10 cellular contexts compared by ENCODE assay signal in genomic region chr9:134217431-134218210, GRCh38. TPM values are rescaled to one million over a fixed set of nuclear protein-coding genes. Genes with fewer than 3 reads are reported as not detected.
DNase-seq lines count a peak whose midpoint lies in the region; ATAC-seq and TF ChIP-seq lines count a peak whose summit lies in the region.
"Had no signal": no experiment of that assay in that cellular context is flagged by ENCODE, and none has a peak within 500 bp of the region (broad histone marks: within the 10 kb centered on the region; RNA-seq: fewer than 3 reads in every experiment).

No MANE protein-coding gene starts in this region.

- no peak overlapping the region for H3K4me3 ChIP-seq in H7 (ENCODE audit: insufficient read depth, low read depth, low read length)
- H3K4me3 ChIP-seq in iPS DF 6.9 (ENCODE audit: low read length): no peak overlapping the region
- H3K4me3 ChIP-seq in coronary artery: no peak overlapping the region
- H3K4me3 ChIP-seq: SJSA1 had no signal

- intact Hi-C loops in CD14-positive monocyte (cut with micrococcal nuclease): no loop called here

- peaks cover 8% of the 10 kb centered on the region for H3K4me1 Mint-ChIP-seq in CD14-positive monocyte
- no peaks in the 10 kb centered on the region for H3K4me1 Mint-ChIP-seq in activated T-helper 17 cell treated with anti-CD3 and anti-CD28 coated beads, Interleukin-2, amount 50 U/mL, for 72 hours

- no peak overlapping the region for H3K27ac ChIP-seq in iPS DF 6.9 (ENCODE audit: low read length)
- H3K27ac ChIP-seq in coronary artery: no peak overlapping the region
- H3K27ac ChIP-seq: SJSA1 had no signal

- DNase-seq in CD1c-positive myeloid dendritic cell (ENCODE audit: extremely low spot score) (peak; percentile 11), H7 (peak; percentile 64), RPMI8226 (peak; percentile 66), iPS DF 6.9 (ENCODE audit: low read depth, low spot score) (peak; percentile 20), coronary artery (ENCODE audit: low spot score) (no peak), CD14-positive monocyte (ENCODE audit: low spot score) (no peak), T1000 (lab: John Stamatoyannopoulos, UW) (no peak)

- H3K4me3 Mint-ChIP-seq in CD14-positive monocyte: no peak overlapping the region
- no peak overlapping the region for H3K4me3 Mint-ChIP-seq in activated T-helper 17 cell treated with anti-CD3 and anti-CD28 coated beads, Interleukin-2, amount 50 U/mL, for 72 hours
- H3K4me3 Mint-ChIP-seq: type B pancreatic cell had no signal

- no peaks in the 10 kb centered on the region for H3K9me3 ChIP-seq in iPS DF 6.9 (ENCODE audit: control insufficient read depth, insufficient read depth, low read length)
- H3K9me3 ChIP-seq: SJSA1 had no signal

- no peak for ATAC-seq in activated T-helper 17 cell treated with anti-CD3 and anti-CD28 coated beads, Interleukin-2, amount 50 U/mL, for 72 hours (replicated peaks)

- TF ChIP-seq CTCF in coronary artery (IDR thresholded peaks at IDR 0.05): no peak
- TF ChIP-seq CTCF in CD14-positive monocyte (IDR thresholded peaks at IDR 0.05): no peak

- H3K4me1 ChIP-seq in iPS DF 6.9 (ENCODE audit: control insufficient read depth, insufficient read depth, low read length): no peaks in the 10 kb centered on the region; the same call in 1 of the 2 replicates

- WGBS in iPS DF 6.9 (ENCODE audit: insufficient coverage, insufficient read length): no CpG with 5 or more reads among the region's 10 CpGs

- peaks cover 2 to 5% (median 4%) of the 10 kb centered on the region in 3 donors for H3K27me3 Mint-ChIP-seq in CD14-positive monocyte (ENCODE audit: low read depth in 3 of 3)
- H3K27me3 Mint-ChIP-seq in activated T-helper 17 cell treated with anti-CD3 and anti-CD28 coated beads, Interleukin-2, amount 50 U/mL, for 72 hours: no peaks in the 10 kb centered on the region
- H3K27me3 Mint-ChIP-seq: type B pancreatic cell had no signal

- H3K36me3 ChIP-seq in H7 (replicated peaks; ENCODE audit: control insufficient read depth, insufficient read depth, low read length) (no peaks in the 10 kb centered on the region), iPS DF 6.9 (ENCODE audit: control insufficient read depth, insufficient read depth, low read length) (no peaks in the 10 kb centered on the region)
- H3K36me3 ChIP-seq: SJSA1 had no signal

- H3K9me3 Mint-ChIP-seq in CD14-positive monocyte: peaks cover 4 to 8% (median 7%) of the 10 kb centered on the region in 7 donors
- H3K9me3 Mint-ChIP-seq in activated T-helper 17 cell treated with anti-CD3 and anti-CD28 coated beads, Interleukin-2, amount 50 U/mL, for 72 hours: no peaks in the 10 kb centered on the region
- H3K9me3 Mint-ChIP-seq: type B pancreatic cell had no signal

- peaks cover 0 to 4% of the 10 kb centered on the region in 2 donors for H3K36me3 Mint-ChIP-seq in CD14-positive monocyte
- H3K36me3 Mint-ChIP-seq in activated T-helper 17 cell treated with anti-CD3 and anti-CD28 coated beads, Interleukin-2, amount 50 U/mL, for 72 hours (ENCODE audit: low read depth): no peaks in the 10 kb centered on the region
- H3K36me3 Mint-ChIP-seq: type B pancreatic cell had no signal

- H3K27ac Mint-ChIP-seq in CD14-positive monocyte: no peak overlapping the region
- H3K27ac Mint-ChIP-seq in activated T-helper 17 cell treated with anti-CD3 and anti-CD28 coated beads, Interleukin-2, amount 50 U/mL, for 72 hours: no peak overlapping the region
- H3K27ac Mint-ChIP-seq: type B pancreatic cell had no signal

- H3K27me3 ChIP-seq in H7 (ENCODE audit: control insufficient read depth, insufficient read depth, low read length) (no peaks in the 10 kb centered on the region), iPS DF 6.9 (ENCODE audit: control insufficient read depth, insufficient read depth, low read length) (no peaks in the 10 kb centered on the region)
- H3K27me3 ChIP-seq: SJSA1 had no signal

RNA-seq across cellular contexts. Expression of gene RNU6ATAC, which starts 53.3 kb away (rescaled TPM):
- not detected in 2 replicates for total RNA-seq in H7 (2014; rRNA removed; shearing (Covaris generic))
- polyA plus RNA-seq in CD14-positive monocyte: not detected
- 10 to 100 TPM; 58.0 to 86.0 TPM for total RNA-seq in activated T-helper 17 cell treated with anti-CD3 and anti-CD28 coated beads, Interleukin-2, amount 50 U/mL, for 72 hours
- total RNA-seq: SJSA1 had no signal

Comparison
In these comparisons a context has a peak if more than half of its experiments do, and no peak if none do; other contexts are left out.
1. DNase-seq: peak in CD1c-positive myeloid dendritic cell (single experiment), H7 (single experiment), RPMI8226 (single experiment) and iPS DF 6.9 (single experiment); none in coronary artery (single experiment), CD14-positive monocyte (single experiment) and T1000 (single experiment).
2. RNA of gene RNU6ATAC, which starts 53.3 kb away (total RNA-seq): 58.0 to 86.0 TPM in activated T-helper 17 cell treated with anti-CD3 and anti-CD28 coated beads, Interleukin-2, amount 50 U/mL, for 72 hours; not detected in H7; every median in the first group is over 10 times any median in the second.